In the genomic region with DNA sequence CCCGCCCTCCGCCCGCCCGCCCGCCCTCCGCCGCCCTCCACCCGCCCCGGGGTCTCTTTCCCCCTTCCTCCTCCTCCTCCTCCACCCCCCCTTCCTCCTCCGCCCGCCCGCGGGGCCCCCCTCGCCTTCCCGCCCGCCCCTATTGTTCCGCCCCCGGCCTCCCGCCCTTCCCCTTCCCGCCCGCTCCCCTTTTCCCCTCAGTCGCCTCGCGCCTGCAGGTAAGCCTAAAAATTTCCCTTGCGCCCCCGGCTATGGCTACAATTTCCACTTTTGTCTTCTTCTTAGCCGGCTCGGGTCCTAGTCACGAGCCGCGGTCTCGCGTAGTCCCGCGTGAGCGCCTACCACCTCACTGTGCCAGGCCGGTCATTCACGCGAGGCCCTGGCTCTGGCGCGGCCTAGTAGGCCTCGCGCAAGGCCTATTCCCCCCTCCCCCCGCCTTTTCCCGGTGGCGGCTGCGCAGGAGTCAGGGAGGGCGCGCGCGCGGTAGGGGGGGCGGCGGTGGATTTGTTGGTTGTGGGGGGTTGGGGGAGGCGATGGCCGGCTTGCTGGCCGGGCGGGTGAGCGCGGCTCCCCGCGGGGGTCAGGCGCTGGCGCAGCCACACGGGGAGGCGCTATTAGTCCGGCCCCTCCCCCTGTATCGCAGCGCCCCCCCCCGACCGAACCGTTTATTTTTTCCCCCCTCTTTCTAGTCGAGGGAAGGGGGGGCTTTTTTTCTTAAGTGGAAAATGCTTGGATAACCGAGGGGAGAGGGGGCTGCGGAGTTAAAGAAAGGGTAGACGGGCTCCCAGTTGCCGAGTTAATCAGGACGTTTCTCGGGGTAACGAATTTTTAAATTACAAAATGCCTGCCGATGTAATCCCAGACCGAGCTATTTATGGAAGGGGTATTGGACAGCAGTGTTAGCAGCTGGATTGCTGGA, we compare ENCODE assay signal across 8 cellular contexts. TPM values are rescaled to one million over a fixed set of nuclear protein-coding genes. Genes with fewer than 3 reads are reported as not detected.
A peak's percentile ranks its signal among the peaks of the same experiment; 100 is the strongest.
DNase-seq lines count a peak whose midpoint lies in the region; TF ChIP-seq lines count a peak whose summit lies in the region.

No MANE protein-coding gene starts in this region.

- no peak for TF ChIP-seq EP300 in stomach (IDR thresholded peaks at IDR 0.05)

- DNase-seq in DMS79 (lab: John Stamatoyannopoulos, UW) (peak; percentile 14), DMS79 treated with DMSO at 0.1 percent for 48 hours (lab: John Stamatoyannopoulos, UW) (no peak), SJCRH30 (peak; percentile 77 to 84), foreskin melanocyte (peak; percentile 72), stomach (peak; percentile 86)
- DNase-seq in activated naive CD4-positive, alpha-beta T cell treated with Interleukin-2 at 50 U/mL for 16 hours, result peak; percentile 77

- TF ChIP-seq CTCF in KMS-11 (conservative IDR thresholded peaks at IDR 0.05; ENCODE audit: low read depth, low read length), result peak; percentile 81
- TF ChIP-seq CTCF in stomach (IDR thresholded peaks at IDR 0.05), result peak in 4 of 7 experiments; percentile 16 to 40 (median 22)

- H3K36me3 ChIP-seq in KMS-11 (ENCODE audit: insufficient read depth) (peaks cover 37% of the 10 kb centered on the region), SJCRH30 (peaks cover 50% of the 10 kb centered on the region), neuron (ENCODE audit: insufficient read depth, low read length) (peaks cover 44% of the 10 kb centered on the region), stomach (peaks cover 33 to 53% (median 49%) of the 10 kb centered on the region in 4 donors)

- 0 to 2% (median 1%) methylated on average over 33 to 62 of the region's 82 CpGs for WGBS in stomach, 5 donors

- no peaks in the 10 kb centered on the region for H3K9me3 ChIP-seq in SJCRH30 (replicated peaks)
- no peaks in the 10 kb centered on the region for H3K9me3 ChIP-seq in neuron (ENCODE audit: low read length)
- H3K9me3 ChIP-seq in stomach, result no peaks in the 10 kb centered on the region

- no peak overlapping the region for H2AFZ ChIP-seq in KMS-11 (ENCODE audit: low read depth)
- H2AFZ ChIP-seq in neuron (ENCODE audit: low read depth, low read length), result no peak overlapping the region

- H3K4me2 ChIP-seq in KMS-11, result peak overlapping the region; percentile 93

- H3K27ac ChIP-seq in KMS-11, result peak overlapping the region; percentile 86
- H3K27ac ChIP-seq in SJCRH30, result peak overlapping the region; percentile 94
- peak overlapping the region; percentile 96 to 99 (median 98) for H3K27ac ChIP-seq in stomach

- intact Hi-C loops in stomach (cut with DNase I; ENCODE audit: low total_unique reads), result no loop called here

- H3K4me3 ChIP-seq in KMS-11 (IDR thresholded peaks at IDR 0.05; ENCODE audit: insufficient read depth, low read depth, low read length), result no peak overlapping the region
- H3K4me3 ChIP-seq in SJCRH30, result peak overlapping the region; percentile 96
- peak overlapping the region; percentile 100 for H3K4me3 ChIP-seq in neuron (ENCODE audit: low read length)
- H3K4me3 ChIP-seq in stomach, result peak overlapping the region; percentile 74 to 89 (median 82)

- no peak for TF ChIP-seq POLR2A in stomach (IDR thresholded peaks at IDR 0.05)

- H3K9ac ChIP-seq in KMS-11, result peak overlapping the region; percentile 93

- peaks cover 41% of the 10 kb centered on the region for H4K20me1 ChIP-seq in KMS-11 (ENCODE audit: insufficient read depth)

- H3K27me3 ChIP-seq in KMS-11 (ENCODE audit: insufficient read depth, low read depth) (no peaks in the 10 kb centered on the region), SJCRH30 (no peaks in the 10 kb centered on the region), neuron (ENCODE audit: insufficient read depth, low read length) (no peaks in the 10 kb centered on the region), stomach (no peaks in the 10 kb centered on the region)

- peaks cover 53% of the 10 kb centered on the region for H3K79me2 ChIP-seq in KMS-11 (ENCODE audit: insufficient read depth, low read depth)

- H3K4me1 ChIP-seq in KMS-11 (ENCODE audit: low read depth, poor library complexity, severe bottlenecking) (peaks cover 51% of the 10 kb centered on the region), SJCRH30 (peaks cover 8% of the 10 kb centered on the region), neuron (ENCODE audit: insufficient read depth, low read length) (peaks cover 22% of the 10 kb centered on the region), stomach (peaks cover 20 to 55% (median 37%) of the 10 kb centered on the region in 4 donors)

RNA-seq across cellular contexts. Expression of gene PCBP2, which starts 0.5 kb away (rescaled TPM):
- total RNA-seq in SJCRH30 (2014; rRNA removed; shearing (Covaris generic)), result 246 and 250 TPM in 2 replicates
- total RNA-seq in stomach, result 100 to 1,000 TPM; 109 to 509 (median 431) TPM
- 100 to 1,000 TPM; 407 to 714 (median 486) TPM for polyA plus RNA-seq in stomach

RNA-seq across cellular contexts. Expression of gene PRR13, which starts 10.9 kb away (rescaled TPM):
- 54.5 and 59.5 TPM in 2 replicates for total RNA-seq in SJCRH30 (2014; rRNA removed; shearing (Covaris generic))
- total RNA-seq in stomach, result 100 to 1,000 TPM in 3 of 5 donors, 10 to 100 TPM in 2; 44.3 to 194 (median 105) TPM
- 100 to 1,000 TPM; 194 to 437 (median 306) TPM for polyA plus RNA-seq in stomach

RNA-seq across cellular contexts. Expression of gene AMHR2, which starts 28.8 kb away (rescaled TPM):
- total RNA-seq in SJCRH30 (2014; rRNA removed; shearing (Covaris generic)), result 0.14 and 0.15 TPM in 2 replicates
- not detected for total RNA-seq in stomach
- 1 to 10 TPM in 1 of 3 donors, under 1 TPM in 2; 0.23 to 1.8 (median 0.25) TPM for polyA plus RNA-seq in stomach

RNA-seq across cellular contexts. Expression of gene MAP3K12, which starts 46.8 kb away (rescaled TPM):
- 5.9 and 7.6 TPM in 2 replicates for total RNA-seq in SJCRH30 (2014; rRNA removed; shearing (Covaris generic))
- total RNA-seq in stomach, result 100 to 1,000 TPM in 1 of 5 donors, 10 to 100 TPM in 4; 13.2 to 279 (median 43.3) TPM
- 1 to 10 TPM; 5.4 to 9.8 (median 6.0) TPM for polyA plus RNA-seq in stomach

RNA-seq across cellular contexts. Expression of gene TARBP2, which starts 48.7 kb away (rescaled TPM):
- total RNA-seq in SJCRH30 (2014; rRNA removed; shearing (Covaris generic)), result 35.2 and 41.2 TPM in 2 replicates
- 10 to 100 TPM in 4 of 5 donors, not detected in 1; 24.0 to 36.5 (median 32.0) TPM for total RNA-seq in stomach
- 10 to 100 TPM; 22.6 to 32.7 (median 27.4) TPM for polyA plus RNA-seq in stomach
